Comparison of ENCODE assay signal across 8 cellular contexts in genomic region chr18:44681611-44682010, GRCh38. TPM values are rescaled to one million over a fixed set of nuclear protein-coding genes. Genes with fewer than 3 reads are reported as not detected.
DNase-seq lines count a peak whose midpoint lies in the region; ATAC-seq and TF ChIP-seq lines count a peak whose summit lies in the region.

No MANE protein-coding gene starts in this region.

- peaks cover 59% of the 10 kb centered on the region for H3K79me2 ChIP-seq in MM.1S (ENCODE audit: low read length)

- no peaks in the 10 kb centered on the region for H3K9me3 ChIP-seq in CD4-positive, alpha-beta T cell (ENCODE audit: control insufficient read depth, low read length)
- no peaks in the 10 kb centered on the region for H3K9me3 ChIP-seq in MM.1S (replicated peaks; ENCODE audit: insufficient read depth, low read length)

- no peak for TF ChIP-seq POLR2A in GM18505 (IDR thresholded peaks at IDR 0.05; ENCODE audit: borderline replicate concordance, extremely low read depth, insufficient read depth, insufficient read length)

- no peaks in the 10 kb centered on the region for H3K9me2 ChIP-seq in MM.1S (replicated peaks; ENCODE audit: insufficient read depth, low read length)

- H3K27me3 Mint-ChIP-seq in CD4-positive, alpha-beta T cell = peaks cover 29% of the 10 kb centered on the region

- H3K36me3 ChIP-seq in MM.1S (replicated peaks; ENCODE audit: insufficient read depth, low read length) (no peaks in the 10 kb centered on the region), rectal smooth muscle tissue (ENCODE audit: control insufficient read depth, insufficient read depth, low read length) (no peaks in the 10 kb centered on the region)

- no peak for ATAC-seq in CD4-positive, alpha-beta T cell (ENCODE audit: poor library complexity)
- no peak for ATAC-seq in GM18505 (IDR thresholded peaks at IDR 0.05; ENCODE audit: unreplicated experiment)
- no peak for ATAC-seq in HG03097 (IDR thresholded peaks at IDR 0.05; ENCODE audit: low FRiP score, unreplicated experiment)

- peak overlapping the region; percentile 88 for H3K4me3 Mint-ChIP-seq in CD4-positive, alpha-beta T cell

- H4K20me1 ChIP-seq in MM.1S (ENCODE audit: insufficient read depth, low read length) = no peaks in the 10 kb centered on the region

- peak overlapping the region; percentile 95 for H3K4me2 ChIP-seq in MM.1S (ENCODE audit: low read depth, low read length)

- no peaks in the 10 kb centered on the region for H3K36me3 Mint-ChIP-seq in CD4-positive, alpha-beta T cell (ENCODE audit: low read depth)

- intact Hi-C loops in CD4-positive, alpha-beta T cell (cut with DNase I, micrococcal nuclease) = no loop called here

- no peaks in the 10 kb centered on the region for H3K9me3 Mint-ChIP-seq in CD4-positive, alpha-beta T cell

- POLR2A ChIA-PET in CD4-positive, alpha-beta T cell (lab: Charles Lee) = no interaction called here

- peak overlapping the region; percentile 96 for H3K4me3 ChIP-seq in MM.1S (ENCODE audit: low read length)
- H3K4me3 ChIP-seq in epithelial cell of proximal tubule (ENCODE audit: low read depth, low read length) = peak overlapping the region; percentile 78
- H3K4me3 ChIP-seq in rectal smooth muscle tissue (ENCODE audit: low read length) = peak overlapping the region; percentile 73

- TF ChIP-seq CTCF in CD4-positive, alpha-beta T cell (IDR thresholded peaks at IDR 0.05) = no peak
- TF ChIP-seq CTCF in MM.1S (IDR thresholded peaks at IDR 0.05; ENCODE audit: low read length) (no peak), epithelial cell of proximal tubule (conservative IDR thresholded peaks at IDR 0.05; ENCODE audit: low read depth, low read length) (no peak)

- H3K27ac ChIP-seq in CD4-positive, alpha-beta T cell (ENCODE audit: low read depth, low read length) = no peak overlapping the region
- peak overlapping the region; percentile 97 for H3K27ac ChIP-seq in MM.1S (ENCODE audit: low read length)
- peak overlapping the region; percentile 96 for H3K27ac ChIP-seq in rectal smooth muscle tissue (ENCODE audit: low read depth, low read length)

- H3K9ac ChIP-seq in MM.1S (ENCODE audit: low read length) = peak overlapping the region; percentile 98
- H3K9ac ChIP-seq in rectal smooth muscle tissue (ENCODE audit: low read length) = no peak overlapping the region

- peaks cover 26% of the 10 kb centered on the region for H3F3A ChIP-seq in MM.1S (ENCODE audit: insufficient read depth, low read length)

- no peak overlapping the region for H3K27ac Mint-ChIP-seq in CD4-positive, alpha-beta T cell

- DNase-seq in CD4-positive, alpha-beta T cell = no peak
- DNase-seq in MM.1S (no peak), epithelial cell of proximal tubule (ENCODE audit: low read depth) (no peak), iPS-NIHi7 (ENCODE audit: extremely low spot score) (no peak), GOT3 (lab: John Stamatoyannopoulos, UW) (no peak)

- peaks cover 27% of the 10 kb centered on the region for H3K27me3 ChIP-seq in CD4-positive, alpha-beta T cell (ENCODE audit: control insufficient read depth, insufficient read depth, low read length)
- H3K27me3 ChIP-seq in MM.1S (replicated peaks; ENCODE audit: insufficient read depth, low read length) (no peaks in the 10 kb centered on the region), rectal smooth muscle tissue (ENCODE audit: control insufficient read depth, insufficient read depth, low read length) (no peaks in the 10 kb centered on the region)

- H3K4me1 ChIP-seq in MM.1S (ENCODE audit: low read length) (peaks cover 34% of the 10 kb centered on the region), rectal smooth muscle tissue (ENCODE audit: control insufficient read depth, insufficient read depth, low read length) (peaks cover 17% of the 10 kb centered on the region)

- no peak overlapping the region for H2AFZ ChIP-seq in MM.1S (ENCODE audit: low read length)

- CTCF ChIA-PET in CD4-positive, alpha-beta T cell (lab: Charles Lee) = no interaction called here

- H3K4me1 Mint-ChIP-seq in CD4-positive, alpha-beta T cell (ENCODE audit: low read depth) = no peaks in the 10 kb centered on the region

RNA-seq across cellular contexts. Expression of gene SETBP1, which starts 0.9 kb away (rescaled TPM):
- under 1 TPM; 0.25 to 0.41 TPM for total RNA-seq in CD4-positive, alpha-beta T cell
- total RNA-seq in epithelial cell of proximal tubule = 0.65 and 2.4 TPM in 2 replicates
